Comparison of ENCODE assay signal across 9 cellular contexts in the genomic region with DNA sequence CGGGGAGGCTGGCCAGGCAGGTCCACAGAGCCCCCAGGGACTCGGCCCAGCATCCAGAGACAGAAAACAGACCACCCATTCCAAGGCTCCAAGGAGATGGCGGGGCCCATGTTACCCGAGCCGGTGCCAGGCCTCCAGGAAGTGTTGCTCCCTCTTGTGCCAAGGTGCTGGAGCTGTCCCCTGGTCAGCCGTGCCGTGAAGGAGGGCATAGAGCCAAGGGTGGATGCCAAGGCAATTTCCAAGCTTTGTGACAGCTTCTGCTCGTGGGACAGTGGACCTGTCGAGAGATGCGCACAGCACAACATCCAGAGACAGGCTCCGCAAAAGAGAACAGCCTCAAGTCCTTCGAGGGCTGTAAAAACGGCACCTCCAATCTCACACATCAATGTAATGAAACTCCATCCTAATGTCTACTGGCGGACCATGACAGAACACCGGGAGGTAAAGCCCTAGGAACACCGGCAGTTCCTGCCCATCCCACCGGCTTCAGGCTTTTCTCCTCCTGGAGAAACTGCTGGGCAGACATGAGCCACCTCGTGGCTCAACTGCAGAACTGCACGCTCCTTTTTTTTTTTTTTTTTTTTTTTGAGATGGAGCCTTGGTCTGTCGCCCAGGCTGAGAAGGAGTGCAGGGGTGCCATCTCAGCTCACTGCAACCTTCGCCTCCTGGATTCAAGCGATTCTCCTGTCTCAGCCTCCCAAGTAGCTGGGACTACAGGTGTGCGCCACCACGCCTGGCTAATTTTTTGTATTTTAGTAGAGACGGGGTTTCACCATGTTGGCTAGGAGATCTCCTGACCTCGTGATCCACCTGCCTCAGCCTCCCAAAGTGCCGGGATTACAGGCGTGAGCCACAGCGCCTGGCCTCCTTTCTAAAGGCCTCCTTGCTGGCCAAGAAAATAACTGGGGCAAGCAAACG. TPM values are rescaled to one million over a fixed set of nuclear protein-coding genes. Genes with fewer than 3 reads are reported as not detected.
A peak's percentile ranks its signal among the peaks of the same experiment; 100 is the strongest.
DNase-seq lines count a peak whose midpoint lies in the region; ATAC-seq, FAIRE-seq and TF ChIP-seq lines count a peak whose summit lies in the region.
"Had no signal": no experiment of that assay in that cellular context is flagged by ENCODE, and none has a peak within 500 bp of the region (broad histone marks: within the 10 kb centered on the region; RNA-seq: fewer than 3 reads in every experiment).

No MANE protein-coding gene starts in this region.

- peak; percentile 87 for TF ChIP-seq CTCF in CD4-positive, alpha-beta T cell (IDR thresholded peaks at IDR 0.05)
- peak in 2 of 3 experiments; percentile 65 to 73 for TF ChIP-seq CTCF in ascending aorta (IDR thresholded peaks at IDR 0.05)

- no peak overlapping the region for H3K4me3 ChIP-seq in ascending aorta
- no peak overlapping the region for H3K4me3 ChIP-seq in small intestine (ENCODE audit: low read depth in 1 of 2, low read length in 2 of 2)
- H3K4me3 ChIP-seq: skin epidermis had no signal

- peaks cover 54% of the 10 kb centered on the region for H3K36me3 Mint-ChIP-seq in CD4-positive, alpha-beta T cell (ENCODE audit: low read depth)

- H3K4me3 Mint-ChIP-seq in CD4-positive, alpha-beta T cell: no peak overlapping the region

- H3K4me1 Mint-ChIP-seq in CD4-positive, alpha-beta T cell (ENCODE audit: low read depth): peaks cover 21% of the 10 kb centered on the region

- FAIRE-seq in GM19239 (lab: Jason Lieb, UNC) (no peak), small intestine (lab: Jason Lieb, UNC) (no peak)

- H3K4me1 ChIP-seq in ascending aorta (peaks cover 0 to 5% of the 10 kb centered on the region in 2 donors), small intestine (ENCODE audit: control insufficient read depth in 2 of 2, insufficient read depth in 1 of 2, low read depth in 1 of 2, low read length in 1 of 2) (no peaks in the 10 kb centered on the region)

- H3K27ac ChIP-seq in CD4-positive, alpha-beta T cell (ENCODE audit: low read depth, low read length): no peak overlapping the region
- H3K27ac ChIP-seq in ascending aorta (no peak overlapping the region), small intestine (ENCODE audit: low read depth in 1 of 2, low read length in 1 of 2) (no peak overlapping the region)
- H3K27ac ChIP-seq: skin epidermis had no signal

- ATAC-seq in CD4-positive, alpha-beta T cell (ENCODE audit: poor library complexity): peak; percentile 58
- ATAC-seq in HG02970 (IDR thresholded peaks at IDR 0.05; ENCODE audit: low FRiP score, unreplicated experiment) (no peak), HG03108 (IDR thresholded peaks at IDR 0.05; ENCODE audit: unreplicated experiment) (no peak)

- no peaks in the 10 kb centered on the region for H3K27me3 ChIP-seq in CD4-positive, alpha-beta T cell (ENCODE audit: control insufficient read depth, insufficient read depth, low read length)
- H3K27me3 ChIP-seq in ascending aorta (no peaks in the 10 kb centered on the region), small intestine (ENCODE audit: control insufficient read depth in 2 of 2, insufficient read depth in 2 of 2, low read length in 2 of 2) (no peaks in the 10 kb centered on the region)

- WGBS in small intestine, 3 donors: 52 to 55% (median 54%) methylated on average over 28 to 30 of the region's 30 CpGs

- H3K9me3 Mint-ChIP-seq in CD4-positive, alpha-beta T cell: no peaks in the 10 kb centered on the region

- H3K27ac Mint-ChIP-seq in CD4-positive, alpha-beta T cell: peak overlapping the region; percentile 22

- POLR2A ChIA-PET in CD4-positive, alpha-beta T cell (lab: Charles Lee): interaction anchor here (1.1 kb wide), 1 partner anchor 46 kb away, joined by 4 read pairs; no protein-coding TSS in a partner anchor

- CTCF ChIA-PET in CD4-positive, alpha-beta T cell (lab: Charles Lee): interaction anchor here (0.6 to 3.0 kb wide), 12 partner anchors 12 to 209 kb away, joined by 3 to 21 read pairs (median 4); no protein-coding TSS in a partner anchor

- intact Hi-C loops in CD4-positive, alpha-beta T cell (cut with DNase I, micrococcal nuclease): loop anchor here (1.0 to 5.0 kb wide), 8 partner anchors 23 to 201 kb away; a partner anchor contains a TSS
- intact Hi-C loops in ascending aorta (cut with DNase I): loop anchor here (2.0 kb wide), 1 partner anchor 63 kb away; no protein-coding TSS in a partner anchor

- no peaks in the 10 kb centered on the region for H3K9me3 ChIP-seq in CD4-positive, alpha-beta T cell (ENCODE audit: control insufficient read depth, low read length)
- H3K9me3 ChIP-seq in ascending aorta: no peaks in the 10 kb centered on the region
- no peaks in the 10 kb centered on the region for H3K9me3 ChIP-seq in small intestine (ENCODE audit: control insufficient read depth, low read depth)

- H3K36me3 ChIP-seq in ascending aorta: peaks cover 0 to 17% of the 10 kb centered on the region in 2 donors
- peaks cover 0 to 4% of the 10 kb centered on the region in 2 donors for H3K36me3 ChIP-seq in small intestine (ENCODE audit: control insufficient read depth in 2 of 2, insufficient read depth in 2 of 2, low read length in 2 of 2)

- DNase-seq in CD4-positive, alpha-beta T cell: peak in 2 of 10 experiments; percentile 18 to 20
- DNase-seq in GM19239 (ENCODE audit: insufficient read length, low spot score) (peak; percentile 78), NCI-H345 (lab: John Stamatoyannopoulos, UW) (peak; percentile 86), ascending aorta (ENCODE audit: low spot score in 2 of 2) (no peak), hepatic stellate cell (ENCODE audit: low spot score) (peak; percentile 90), small intestine (peak; percentile 45)

- H3K27me3 Mint-ChIP-seq in CD4-positive, alpha-beta T cell: no peaks in the 10 kb centered on the region

RNA-seq across cellular contexts. Expression of a gene that starts 30.9 kb away (rescaled TPM):
- total RNA-seq in CD4-positive, alpha-beta T cell: under 1 TPM; 0.47 to 0.56 TPM
- total RNA-seq in ascending aorta: not detected
- 1 to 10 TPM in 1 of 3 donors, not detected in 2; 2.7 TPM for polyA plus RNA-seq in small intestine

RNA-seq across cellular contexts. Expression of a gene that starts 44.0 kb away (rescaled TPM):
- 1 to 10 TPM; 1.1 to 1.6 TPM for total RNA-seq in CD4-positive, alpha-beta T cell
- not detected for total RNA-seq in ascending aorta
- polyA plus RNA-seq in small intestine: 10 to 100 TPM in 2 of 3 donors, 1 to 10 TPM in 1; 2.7 to 45.8 (median 36.2) TPM

RNA-seq across cellular contexts. Expression of a gene that starts 44.2 kb away (rescaled TPM):
- total RNA-seq in CD4-positive, alpha-beta T cell: 10 to 100 TPM; 37.9 to 38.7 TPM
- total RNA-seq in ascending aorta: 6.1 TPM
- polyA plus RNA-seq in small intestine: 10 to 100 TPM; 11.3 to 13.7 (median 12.5) TPM

RNA-seq across cellular contexts. Expression of a gene that starts 44.2 kb away (rescaled TPM):
- 10 to 100 TPM; 11.9 to 13.0 TPM for total RNA-seq in CD4-positive, alpha-beta T cell
- total RNA-seq in ascending aorta: 6.8 TPM
- polyA plus RNA-seq in small intestine: 1 to 10 TPM; 4.0 to 4.6 (median 4.2) TPM

RNA-seq across cellular contexts. Expression of a gene that starts 57.9 kb away (rescaled TPM):
- total RNA-seq in CD4-positive, alpha-beta T cell: 10 to 100 TPM; 22.2 to 22.4 TPM
- 14.9 TPM for total RNA-seq in ascending aorta
- polyA plus RNA-seq in small intestine: 10 to 100 TPM in 1 of 3 donors, 1 to 10 TPM in 2; 7.3 to 19.9 (median 8.9) TPM

Comparison
In these comparisons a context has a peak if more than half of its experiments do, and no peak if none do; other contexts are left out.
1. DNase-seq: peak in GM19239 (single experiment), NCI-H345 (single experiment), hepatic stellate cell (single experiment) and small intestine (single experiment); none in ascending aorta (0 of 2).